2 cellular contexts compared by ENCODE assay signal in genomic region chr12:1739368-1739767, GRCh38.
TF ChIP-seq lines count a peak whose summit lies in the region.

No MANE protein-coding gene starts in this region.

TF ChIP-seq in HepG2, 621 proteins besides CTCF, POLR2A, EP300 and RAD21:
- no peak for TF ChIP-seq AFF4 (CRISPR knock-in tag; IDR thresholded peaks at IDR 0.05)
- no peak for TF ChIP-seq ELF1 (CRISPR knock-in tag; IDR thresholded peaks at IDR 0.05)
- TF ChIP-seq ZBTB40 (IDR thresholded peaks at IDR 0.05) = peak; percentile 62
- peak; percentile 69; the same call in 1 of the 2 replicates for TF ChIP-seq ZBTB40 (CRISPR knock-in tag; IDR thresholded peaks at IDR 0.05)
- no peak for TF ChIP-seq TBX2 (CRISPR knock-in tag; IDR thresholded peaks at IDR 0.05; ENCODE audit: borderline replicate concordance)
- no peak for TF ChIP-seq ZNF549 (CRISPR knock-in tag; IDR thresholded peaks at IDR 0.05)

TF ChIP-seq in K562, 482 proteins besides CTCF, POLR2A, EP300 and RAD21:
- TF ChIP-seq PTRF (tag; IDR thresholded peaks at IDR 0.05) = no peak
- TF ChIP-seq E2F4 (CRISPR knock-in tag; IDR thresholded peaks at IDR 0.05; ENCODE audit: low read depth) = no peak
- peak; percentile 92 for TF ChIP-seq ZBTB40 (IDR thresholded peaks at IDR 0.05)
- peak; percentile 61; the same call in 1 of the 2 replicates for TF ChIP-seq ZBTB40 (CRISPR knock-in tag; IDR thresholded peaks at IDR 0.05)
TF ChIP-seq in K562: peak in this region for 1.
